In the genomic region with DNA sequence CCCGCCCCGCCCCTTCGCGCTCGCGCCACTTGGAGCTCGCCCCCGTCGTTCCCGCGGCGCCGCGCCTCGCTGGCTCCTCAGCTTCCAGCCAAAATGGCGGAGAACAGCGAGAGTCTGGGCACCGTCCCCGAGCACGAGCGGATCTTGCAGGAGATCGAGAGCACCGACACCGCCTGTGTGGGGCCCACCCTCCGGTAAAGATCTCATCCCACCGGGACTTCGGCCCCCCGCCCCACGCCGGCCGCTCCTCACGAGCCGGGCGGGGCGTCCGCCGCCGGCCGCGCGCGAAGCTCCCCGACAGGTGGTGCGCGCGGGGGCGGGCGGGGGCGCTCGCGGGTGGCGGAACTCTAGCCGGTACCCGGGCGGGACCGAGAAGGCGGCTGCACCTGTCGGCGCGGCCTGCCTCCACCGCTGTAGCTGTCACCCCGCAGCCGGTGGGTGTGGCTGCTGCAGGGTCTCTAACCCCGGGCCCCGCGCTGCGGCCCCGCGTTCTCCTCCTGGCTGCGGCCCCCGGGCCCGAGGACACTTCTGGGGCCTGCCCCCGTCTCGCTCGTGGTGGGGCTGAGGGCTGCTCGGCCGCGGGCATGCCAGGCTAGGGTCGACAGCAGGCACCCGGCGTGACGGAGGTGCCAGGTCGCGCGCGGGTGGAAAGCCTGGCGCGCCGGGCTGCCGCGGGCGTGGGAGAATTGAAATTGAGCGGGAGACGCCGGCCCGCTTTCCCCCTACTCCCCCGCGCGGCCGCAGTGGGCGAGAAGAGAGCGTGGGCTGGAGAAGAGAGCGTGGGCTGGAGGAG, we compare ENCODE assay signal across 1 cellular context.
TF ChIP-seq lines count a peak whose summit lies in the region.

A gene with protein sequence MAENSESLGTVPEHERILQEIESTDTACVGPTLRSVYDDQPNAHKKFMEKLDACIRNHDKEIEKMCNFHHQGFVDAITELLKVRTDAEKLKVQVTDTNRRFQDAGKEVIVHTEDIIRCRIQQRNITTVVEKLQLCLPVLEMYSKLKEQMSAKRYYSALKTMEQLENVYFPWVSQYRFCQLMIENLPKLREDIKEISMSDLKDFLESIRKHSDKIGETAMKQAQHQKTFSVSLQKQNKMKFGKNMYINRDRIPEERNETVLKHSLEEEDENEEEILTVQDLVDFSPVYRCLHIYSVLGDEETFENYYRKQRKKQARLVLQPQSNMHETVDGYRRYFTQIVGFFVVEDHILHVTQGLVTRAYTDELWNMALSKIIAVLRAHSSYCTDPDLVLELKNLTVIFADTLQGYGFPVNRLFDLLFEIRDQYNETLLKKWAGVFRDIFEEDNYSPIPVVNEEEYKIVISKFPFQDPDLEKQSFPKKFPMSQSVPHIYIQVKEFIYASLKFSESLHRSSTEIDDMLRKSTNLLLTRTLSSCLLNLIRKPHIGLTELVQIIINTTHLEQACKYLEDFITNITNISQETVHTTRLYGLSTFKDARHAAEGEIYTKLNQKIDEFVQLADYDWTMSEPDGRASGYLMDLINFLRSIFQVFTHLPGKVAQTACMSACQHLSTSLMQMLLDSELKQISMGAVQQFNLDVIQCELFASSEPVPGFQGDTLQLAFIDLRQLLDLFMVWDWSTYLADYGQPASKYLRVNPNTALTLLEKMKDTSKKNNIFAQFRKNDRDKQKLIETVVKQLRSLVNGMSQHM (plus strand): TSS at position 80 of the 793 bp plus-strand sequence. CDS start 14 bp downstream, at position 94.

TF ChIP-seq in SK-N-SH treated with all-trans-retinoic acid at 6 μM for 48 hours, 23 proteins besides CTCF, POLR2A, EP300 and RAD21 (continued from another document):
- TF ChIP-seq, protein P1, sequence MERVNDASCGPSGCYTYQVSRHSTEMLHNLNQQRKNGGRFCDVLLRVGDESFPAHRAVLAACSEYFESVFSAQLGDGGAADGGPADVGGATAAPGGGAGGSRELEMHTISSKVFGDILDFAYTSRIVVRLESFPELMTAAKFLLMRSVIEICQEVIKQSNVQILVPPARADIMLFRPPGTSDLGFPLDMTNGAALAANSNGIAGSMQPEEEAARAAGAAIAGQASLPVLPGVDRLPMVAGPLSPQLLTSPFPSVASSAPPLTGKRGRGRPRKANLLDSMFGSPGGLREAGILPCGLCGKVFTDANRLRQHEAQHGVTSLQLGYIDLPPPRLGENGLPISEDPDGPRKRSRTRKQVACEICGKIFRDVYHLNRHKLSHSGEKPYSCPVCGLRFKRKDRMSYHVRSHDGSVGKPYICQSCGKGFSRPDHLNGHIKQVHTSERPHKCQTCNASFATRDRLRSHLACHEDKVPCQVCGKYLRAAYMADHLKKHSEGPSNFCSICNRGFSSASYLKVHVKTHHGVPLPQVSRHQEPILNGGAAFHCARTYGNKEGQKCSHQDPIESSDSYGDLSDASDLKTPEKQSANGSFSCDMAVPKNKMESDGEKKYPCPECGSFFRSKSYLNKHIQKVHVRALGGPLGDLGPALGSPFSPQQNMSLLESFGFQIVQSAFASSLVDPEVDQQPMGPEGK (CRISPR knock-in tag; IDR thresholded peaks at IDR 0.05; ENCODE audit: borderline replicate concordance) = no peak
- no peak for TF ChIP-seq ARNTL (CRISPR knock-in tag; IDR thresholded peaks at IDR 0.05; ENCODE audit: borderline replicate concordance, low read depth)
- TF ChIP-seq ZC3H10 (CRISPR knock-in tag; IDR thresholded peaks at IDR 0.05) = no peak
- TF ChIP-seq ZNF70 (CRISPR knock-in tag; IDR thresholded peaks at IDR 0.05) = no peak
- 0 out of 2 replicates have a peak, but pooled peaks have one; percentile 66 for TF ChIP-seq CSDC2 (CRISPR knock-in tag; IDR thresholded peaks at IDR 0.05)
- TF ChIP-seq, protein P2, sequence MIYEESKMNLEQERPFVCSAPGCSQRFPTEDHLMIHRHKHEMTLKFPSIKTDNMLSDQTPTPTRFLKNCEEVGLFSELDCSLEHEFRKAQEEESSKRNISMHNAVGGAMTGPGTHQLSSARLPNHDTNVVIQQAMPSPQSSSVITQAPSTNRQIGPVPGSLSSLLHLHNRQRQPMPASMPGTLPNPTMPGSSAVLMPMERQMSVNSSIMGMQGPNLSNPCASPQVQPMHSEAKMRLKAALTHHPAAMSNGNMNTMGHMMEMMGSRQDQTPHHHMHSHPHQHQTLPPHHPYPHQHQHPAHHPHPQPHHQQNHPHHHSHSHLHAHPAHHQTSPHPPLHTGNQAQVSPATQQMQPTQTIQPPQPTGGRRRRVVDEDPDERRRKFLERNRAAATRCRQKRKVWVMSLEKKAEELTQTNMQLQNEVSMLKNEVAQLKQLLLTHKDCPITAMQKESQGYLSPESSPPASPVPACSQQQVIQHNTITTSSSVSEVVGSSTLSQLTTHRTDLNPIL (CRISPR knock-in tag; IDR thresholded peaks at IDR 0.05; ENCODE audit: low read depth) = no peak
- no peak for TF ChIP-seq GLIS3 (CRISPR knock-in tag; IDR thresholded peaks at IDR 0.05)
- no peak for TF ChIP-seq TOX (CRISPR knock-in tag; IDR thresholded peaks at IDR 0.05; ENCODE audit: borderline replicate concordance)
- TF ChIP-seq ZFP30 (CRISPR knock-in tag; IDR thresholded peaks at IDR 0.05) = no peak
- TF ChIP-seq, protein P3, sequence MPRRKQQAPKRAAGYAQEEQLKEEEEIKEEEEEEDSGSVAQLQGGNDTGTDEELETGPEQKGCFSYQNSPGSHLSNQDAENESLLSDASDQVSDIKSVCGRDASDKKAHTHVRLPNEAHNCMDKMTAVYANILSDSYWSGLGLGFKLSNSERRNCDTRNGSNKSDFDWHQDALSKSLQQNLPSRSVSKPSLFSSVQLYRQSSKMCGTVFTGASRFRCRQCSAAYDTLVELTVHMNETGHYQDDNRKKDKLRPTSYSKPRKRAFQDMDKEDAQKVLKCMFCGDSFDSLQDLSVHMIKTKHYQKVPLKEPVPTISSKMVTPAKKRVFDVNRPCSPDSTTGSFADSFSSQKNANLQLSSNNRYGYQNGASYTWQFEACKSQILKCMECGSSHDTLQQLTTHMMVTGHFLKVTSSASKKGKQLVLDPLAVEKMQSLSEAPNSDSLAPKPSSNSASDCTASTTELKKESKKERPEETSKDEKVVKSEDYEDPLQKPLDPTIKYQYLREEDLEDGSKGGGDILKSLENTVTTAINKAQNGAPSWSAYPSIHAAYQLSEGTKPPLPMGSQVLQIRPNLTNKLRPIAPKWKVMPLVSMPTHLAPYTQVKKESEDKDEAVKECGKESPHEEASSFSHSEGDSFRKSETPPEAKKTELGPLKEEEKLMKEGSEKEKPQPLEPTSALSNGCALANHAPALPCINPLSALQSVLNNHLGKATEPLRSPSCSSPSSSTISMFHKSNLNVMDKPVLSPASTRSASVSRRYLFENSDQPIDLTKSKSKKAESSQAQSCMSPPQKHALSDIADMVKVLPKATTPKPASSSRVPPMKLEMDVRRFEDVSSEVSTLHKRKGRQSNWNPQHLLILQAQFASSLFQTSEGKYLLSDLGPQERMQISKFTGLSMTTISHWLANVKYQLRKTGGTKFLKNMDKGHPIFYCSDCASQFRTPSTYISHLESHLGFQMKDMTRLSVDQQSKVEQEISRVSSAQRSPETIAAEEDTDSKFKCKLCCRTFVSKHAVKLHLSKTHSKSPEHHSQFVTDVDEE (CRISPR knock-in tag; IDR thresholded peaks at IDR 0.05) = 0 out of 2 replicates have a peak, but pooled peaks have one; percentile 49
- TF ChIP-seq PPARA (CRISPR knock-in tag; IDR thresholded peaks at IDR 0.05; ENCODE audit: borderline replicate concordance) = no peak
